In the genomic region with DNA sequence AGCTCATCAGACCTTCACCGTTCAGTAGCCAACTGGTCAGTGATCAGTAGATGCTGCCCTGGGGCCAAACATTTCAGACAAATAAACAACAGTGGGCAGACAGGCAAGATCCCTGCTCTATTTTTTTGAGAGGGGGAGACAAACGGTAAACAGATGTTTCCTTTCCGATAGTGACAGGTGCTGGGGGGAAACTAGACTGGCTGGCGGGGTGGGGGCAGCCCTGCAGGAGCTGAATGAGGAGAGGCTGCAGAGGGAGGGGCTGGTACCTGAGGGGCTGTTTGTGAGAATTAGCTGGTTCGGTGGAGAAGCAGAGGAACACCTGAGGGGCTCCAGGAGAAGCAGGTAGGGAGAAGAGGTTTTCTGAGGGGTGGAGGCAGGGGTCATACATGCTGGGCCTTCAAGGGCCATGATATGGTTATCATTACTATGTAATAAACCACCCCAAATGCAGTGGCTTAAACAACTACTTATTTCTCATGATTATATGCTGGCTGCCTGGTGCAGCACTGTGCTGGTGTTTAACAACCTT, we compare ENCODE assay signal across 12 cellular contexts. TPM values are rescaled to one million over a fixed set of nuclear protein-coding genes. Genes with fewer than 3 reads are reported as not detected.
DNase-seq lines count a peak whose midpoint lies in the region; ATAC-seq and TF ChIP-seq lines count a peak whose summit lies in the region.
"Had no signal": no experiment of that assay in that cellular context is flagged by ENCODE, and none has a peak within 500 bp of the region (broad histone marks: within the 10 kb centered on the region; RNA-seq: fewer than 3 reads in every experiment).

No MANE protein-coding gene starts in this region.

- intact Hi-C loops in activated naive CD4-positive, alpha-beta T cell treated with anti-CD3 and anti-CD28 coated beads for 36 hours (cut with micrococcal nuclease): no loop called here
- intact Hi-C loops in prostate gland (cut with DNase I): no loop called here

- H3K4me1 ChIP-seq in prostate gland (replicated peaks): no peaks in the 10 kb centered on the region
- H3K4me1 ChIP-seq: upper lobe of right lung had no signal

- no peak overlapping the region for H3K27ac ChIP-seq in prostate gland
- H3K27ac ChIP-seq: upper lobe of right lung had no signal

- 62% methylated on average over 5 of the region's 5 CpGs for WGBS in prostate gland

- H3K36me3 Mint-ChIP-seq in activated naive CD4-positive, alpha-beta T cell treated with anti-CD3 and anti-CD28 coated beads for 36 hours (ENCODE audit: low read depth): peaks cover 26% of the 10 kb centered on the region
- peaks cover 28% of the 10 kb centered on the region for H3K36me3 Mint-ChIP-seq in activated naive CD8-positive, alpha-beta T cell treated with anti-CD3 and anti-CD28 coated beads, Interleukin-2, amount 50 U/mL, for 24 hours (ENCODE audit: low read depth)
- H3K36me3 Mint-ChIP-seq in stimulated activated effector memory CD8-positive, alpha-beta T cell treated with anti-CD3 and anti-CD28 coated beads, Interleukin-12 subunit alpha, Interleukin-12 subunit beta, amount 100 ng/mL, for 72 hours: peaks cover 61% of the 10 kb centered on the region

- peaks cover 33% of the 10 kb centered on the region for H3K4me1 Mint-ChIP-seq in activated naive CD4-positive, alpha-beta T cell treated with anti-CD3 and anti-CD28 coated beads for 36 hours (ENCODE audit: low read depth)
- peaks cover 32% of the 10 kb centered on the region for H3K4me1 Mint-ChIP-seq in activated naive CD8-positive, alpha-beta T cell treated with anti-CD3 and anti-CD28 coated beads, Interleukin-2, amount 50 U/mL, for 24 hours
- H3K4me1 Mint-ChIP-seq in stimulated activated effector memory CD8-positive, alpha-beta T cell treated with anti-CD3 and anti-CD28 coated beads, Interleukin-12 subunit alpha, Interleukin-12 subunit beta, amount 100 ng/mL, for 72 hours: peaks cover 31% of the 10 kb centered on the region

- peak overlapping the region; percentile 60 for H3K4me3 ChIP-seq in Jurkat, Clone E6-1 (ENCODE audit: low read length)
- no peak overlapping the region for H3K4me3 ChIP-seq in prostate gland
- H3K4me3 ChIP-seq: gastroesophageal sphincter, upper lobe of right lung had no signal

- no peak for TF ChIP-seq CTCF in prostate gland (IDR thresholded peaks at IDR 0.05)

- no peaks in the 10 kb centered on the region for H3K36me3 ChIP-seq in prostate gland

- H3K27me3 ChIP-seq in prostate gland (replicated peaks; ENCODE audit: insufficient read depth): no peaks in the 10 kb centered on the region
- H3K27me3 ChIP-seq: gastroesophageal sphincter, upper lobe of right lung had no signal

- no peaks in the 10 kb centered on the region for H3K9me3 ChIP-seq in prostate gland
- H3K9me3 ChIP-seq: gastroesophageal sphincter, upper lobe of right lung had no signal

- no peak for DNase-seq in activated naive CD4-positive, alpha-beta T cell treated with anti-CD3 and anti-CD28 coated beads for 36 hours
- no peak for DNase-seq in activated naive CD4-positive, alpha-beta T cell treated with Interleukin-2 at 50 U/mL for 16 hours
- DNase-seq in Jurkat, Clone E6-1 (ENCODE audit: low read depth, low spot score): no peak
- no peak for DNase-seq in activated naive CD8-positive, alpha-beta T cell treated with anti-CD3 and anti-CD28 coated beads, Interleukin-2, amount 50 U/mL, for 24 hours
- DNase-seq in stimulated activated effector memory CD8-positive, alpha-beta T cell treated with anti-CD3 and anti-CD28 coated beads, Interleukin-12 subunit alpha, Interleukin-12 subunit beta, amount 100 ng/mL, for 72 hours (ENCODE audit: low spot score in 2 of 2): no peak
- DNase-seq in NCI-H345 (lab: John Stamatoyannopoulos, UW) (no peak), prostate gland (ENCODE audit: low spot score) (no peak)
- DNase-seq in stimulated activated CD4-positive, alpha-beta T cell treated with anti-CD3 and anti-CD28 coated beads, Interleukin-4, amount 100 ng/mL, for 1 hour: no peak
- DNase-seq: mesendoderm, upper lobe of right lung had no signal

- CTCF ChIA-PET in activated naive CD4-positive, alpha-beta T cell treated with anti-CD3 and anti-CD28 coated beads for 36 hours (lab: Charles Lee): no interaction called here

- no peak overlapping the region for H3K27ac Mint-ChIP-seq in activated naive CD4-positive, alpha-beta T cell treated with anti-CD3 and anti-CD28 coated beads for 36 hours
- peak overlapping the region; percentile 47 for H3K27ac Mint-ChIP-seq in activated naive CD8-positive, alpha-beta T cell treated with anti-CD3 and anti-CD28 coated beads, Interleukin-2, amount 50 U/mL, for 24 hours
- peak overlapping the region; percentile 67 for H3K27ac Mint-ChIP-seq in stimulated activated effector memory CD8-positive, alpha-beta T cell treated with anti-CD3 and anti-CD28 coated beads, Interleukin-12 subunit alpha, Interleukin-12 subunit beta, amount 100 ng/mL, for 72 hours
- H3K27ac Mint-ChIP-seq: progenitor cell of endocrine pancreas had no signal

- H3K27me3 Mint-ChIP-seq in activated naive CD4-positive, alpha-beta T cell treated with anti-CD3 and anti-CD28 coated beads for 36 hours (ENCODE audit: low read depth): no peaks in the 10 kb centered on the region
- no peaks in the 10 kb centered on the region for H3K27me3 Mint-ChIP-seq in activated naive CD8-positive, alpha-beta T cell treated with anti-CD3 and anti-CD28 coated beads, Interleukin-2, amount 50 U/mL, for 24 hours
- H3K27me3 Mint-ChIP-seq: progenitor cell of endocrine pancreas had no signal

- no peak for ATAC-seq in activated naive CD8-positive, alpha-beta T cell treated with anti-CD3 and anti-CD28 coated beads, Interleukin-2, amount 50 U/mL, for 24 hours
- no peak for ATAC-seq in stimulated activated effector memory CD8-positive, alpha-beta T cell treated with anti-CD3 and anti-CD28 coated beads, Interleukin-12 subunit alpha, Interleukin-12 subunit beta, amount 100 ng/mL, for 72 hours

- no peak for TF ChIP-seq POLR2A in prostate gland (IDR thresholded peaks at IDR 0.05)

- peak overlapping the region; percentile 52 for H3K4me3 Mint-ChIP-seq in activated naive CD4-positive, alpha-beta T cell treated with anti-CD3 and anti-CD28 coated beads for 36 hours
- H3K4me3 Mint-ChIP-seq in activated naive CD8-positive, alpha-beta T cell treated with anti-CD3 and anti-CD28 coated beads, Interleukin-2, amount 50 U/mL, for 24 hours: peak overlapping the region; percentile 60
- H3K4me3 Mint-ChIP-seq in stimulated activated effector memory CD8-positive, alpha-beta T cell treated with anti-CD3 and anti-CD28 coated beads, Interleukin-12 subunit alpha, Interleukin-12 subunit beta, amount 100 ng/mL, for 72 hours: peak overlapping the region; percentile 14

- H3K9me3 Mint-ChIP-seq in activated naive CD4-positive, alpha-beta T cell treated with anti-CD3 and anti-CD28 coated beads for 36 hours: no peaks in the 10 kb centered on the region
- H3K9me3 Mint-ChIP-seq in activated naive CD8-positive, alpha-beta T cell treated with anti-CD3 and anti-CD28 coated beads, Interleukin-2, amount 50 U/mL, for 24 hours: no peaks in the 10 kb centered on the region
- no peaks in the 10 kb centered on the region for H3K9me3 Mint-ChIP-seq in stimulated activated effector memory CD8-positive, alpha-beta T cell treated with anti-CD3 and anti-CD28 coated beads, Interleukin-12 subunit alpha, Interleukin-12 subunit beta, amount 100 ng/mL, for 72 hours

RNA-seq across cellular contexts. Expression of a gene that starts 8.2 kb away (rescaled TPM):
- 10 to 100 TPM; 25.2 to 29.1 TPM for total RNA-seq in activated naive CD4-positive, alpha-beta T cell treated with anti-CD3 and anti-CD28 coated beads for 36 hours
- polyA plus RNA-seq in Jurkat, Clone E6-1 (2012; ENCODE audit: insufficient read depth, insufficient read length): 5.5 TPM
- 100 to 1,000 TPM in 1 of 2 donors, 10 to 100 TPM in 1; 99.1 to 109 TPM for total RNA-seq in prostate gland

RNA-seq across cellular contexts. Expression of a gene that starts 50.5 kb away (rescaled TPM):
- 10 to 100 TPM; 27.2 to 32.8 TPM for total RNA-seq in activated naive CD4-positive, alpha-beta T cell treated with anti-CD3 and anti-CD28 coated beads for 36 hours
- not detected for polyA plus RNA-seq in Jurkat, Clone E6-1 (2012; ENCODE audit: insufficient read depth, insufficient read length)
- total RNA-seq in prostate gland: 10 to 100 TPM; 18.7 to 52.3 TPM
